ENCODE assay signal across 31 cellular contexts in the genomic region with DNA sequence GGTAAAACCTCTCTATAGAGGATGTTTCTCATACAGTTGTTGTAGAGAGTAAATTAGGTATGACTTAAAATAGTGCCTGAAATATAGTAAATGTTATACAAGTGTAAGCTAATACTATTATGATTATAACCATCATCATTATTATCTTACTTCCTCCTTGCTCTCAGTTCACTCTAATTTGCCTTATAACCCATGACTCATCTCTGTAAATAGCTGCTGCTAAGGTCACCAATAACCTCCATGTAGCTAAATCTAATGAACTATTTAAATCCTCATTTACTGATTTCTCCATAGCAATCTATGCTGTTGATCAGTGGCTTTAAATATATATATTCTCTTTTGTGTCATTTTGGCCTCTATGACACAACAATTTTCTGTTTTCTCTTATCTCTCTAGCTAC.
DNase-seq lines count a peak whose midpoint lies in the region; ATAC-seq, FAIRE-seq and TF ChIP-seq lines count a peak whose summit lies in the region.
"Had no signal": no experiment of that assay in that cellular context is flagged by ENCODE, and none has a peak within 500 bp of the region (broad histone marks: within the 10 kb centered on the region; RNA-seq: fewer than 3 reads in every experiment).

No MANE protein-coding gene starts in this region.

- no peaks in the 10 kb centered on the region for H3K27me3 ChIP-seq in Caco-2 (replicated peaks; ENCODE audit: control insufficient read depth, insufficient read depth, low read length)
- H3K27me3 ChIP-seq: BLaER1 treated with 17β-estradiol and CSF1 and Interleukin-3, amounts not matched to agents 10 nM and 100 nM; ovary; transverse colon had no signal

- intact Hi-C loops in Caco-2 (cut with micrococcal nuclease; ENCODE audit: unreplicated experiment) (no loop called here), natural killer cell (cut with micrococcal nuclease) (no loop called here)

- peak overlapping the region; percentile 1 for H3K27ac Mint-ChIP-seq in Caco-2 (ENCODE audit: unreplicated experiment)
- H3K27ac Mint-ChIP-seq in natural killer cell, result no peak overlapping the region
- H3K27ac Mint-ChIP-seq: activated CD8-positive, alpha-beta T cell treated with anti-CD3 and anti-CD28 coated beads for 36 hours; activated naive CD4-positive, alpha-beta T cell treated with anti-CD3 and anti-CD28 coated beads, Interleukin-2, amount 50 U/mL, for 24 hours; activated T-helper 17 cell treated with anti-CD3 and anti-CD28 coated beads, Interleukin-2, amount 50 U/mL, for 72 hours; T-helper 1 cell treated with Interleukin-12 subunit alpha and Interleukin-12 subunit beta and Interleukin-4 antibody, amounts not matched to agents 30 μg/mL and 1 μg/mL, for 36 hours had no signal

- H3K4me3 ChIP-seq in Caco-2 (ENCODE audit: low read depth, low read length), result no peak overlapping the region
- H3K4me3 ChIP-seq: BLaER1 treated with 17β-estradiol and CSF1 and Interleukin-3, amounts not matched to agents 10 nM and 100 nM; ovary; smooth muscle cell; transverse colon had no signal

- H3K27me3 Mint-ChIP-seq in Caco-2 (ENCODE audit: insufficient read depth, unreplicated experiment) (no peaks in the 10 kb centered on the region), natural killer cell (ENCODE audit: low read depth in 2 of 2) (no peaks in the 10 kb centered on the region)
- H3K27me3 Mint-ChIP-seq: activated CD8-positive, alpha-beta T cell treated with anti-CD3 and anti-CD28 coated beads for 36 hours; activated naive CD4-positive, alpha-beta T cell treated with anti-CD3 and anti-CD28 coated beads, Interleukin-2, amount 50 U/mL, for 24 hours; activated T-helper 17 cell treated with anti-CD3 and anti-CD28 coated beads, Interleukin-2, amount 50 U/mL, for 72 hours had no signal

- FAIRE-seq in islet of Langerhans (lab: Jason Lieb, UNC), result peak; percentile 96
- FAIRE-seq: colon, H54, HTR-8/SVneo, TTC549 had no signal

- H3K4me1 Mint-ChIP-seq in Caco-2 (ENCODE audit: low read depth, unreplicated experiment) (peaks cover 30% of the 10 kb centered on the region), natural killer cell (no peaks in the 10 kb centered on the region)
- H3K4me1 Mint-ChIP-seq: activated naive CD4-positive, alpha-beta T cell treated with anti-CD3 and anti-CD28 coated beads, Interleukin-2, amount 50 U/mL, for 24 hours; activated T-helper 17 cell treated with anti-CD3 and anti-CD28 coated beads, Interleukin-2, amount 50 U/mL, for 72 hours had no signal

- TF ChIP-seq CTCF in Caco-2 (IDR thresholded peaks at IDR 0.05; ENCODE audit: insufficient read depth in 1 of 2, low read depth in 1 of 2, low read length in 1 of 2, severe bottlenecking in 1 of 2, unreplicated experiment in 1 of 2) (no peak), natural killer cell (IDR thresholded peaks at IDR 0.05) (no peak)

- H3K9me3 Mint-ChIP-seq in Caco-2 (ENCODE audit: unreplicated experiment), result peaks cover 18% of the 10 kb centered on the region
- peaks cover 7 to 12% of the 10 kb centered on the region in 2 donors for H3K9me3 Mint-ChIP-seq in natural killer cell
- H3K9me3 Mint-ChIP-seq: activated CD8-positive, alpha-beta T cell treated with anti-CD3 and anti-CD28 coated beads for 36 hours; activated naive CD4-positive, alpha-beta T cell treated with anti-CD3 and anti-CD28 coated beads, Interleukin-2, amount 50 U/mL, for 24 hours; T-helper 1 cell treated with Interleukin-12 subunit alpha and Interleukin-12 subunit beta and Interleukin-4 antibody, amounts not matched to agents 30 μg/mL and 1 μg/mL, for 36 hours had no signal

- no peak overlapping the region for H3K4me3 Mint-ChIP-seq in Caco-2 (ENCODE audit: unreplicated experiment)
- H3K4me3 Mint-ChIP-seq in natural killer cell, result no peak overlapping the region
- H3K4me3 Mint-ChIP-seq: activated CD8-positive, alpha-beta T cell treated with anti-CD3 and anti-CD28 coated beads for 36 hours; activated naive CD4-positive, alpha-beta T cell treated with anti-CD3 and anti-CD28 coated beads, Interleukin-2, amount 50 U/mL, for 24 hours; activated T-helper 17 cell treated with anti-CD3 and anti-CD28 coated beads, Interleukin-2, amount 50 U/mL, for 72 hours; T-helper 1 cell treated with Interleukin-12 subunit alpha and Interleukin-12 subunit beta and Interleukin-4 antibody, amounts not matched to agents 30 μg/mL and 1 μg/mL, for 36 hours had no signal

- no peaks in the 10 kb centered on the region for H3K36me3 Mint-ChIP-seq in Caco-2 (ENCODE audit: insufficient read depth, unreplicated experiment)
- no peaks in the 10 kb centered on the region for H3K36me3 Mint-ChIP-seq in natural killer cell
- H3K36me3 Mint-ChIP-seq: activated naive CD4-positive, alpha-beta T cell treated with anti-CD3 and anti-CD28 coated beads, Interleukin-2, amount 50 U/mL, for 24 hours had no signal

- CTCF ChIA-PET in Caco-2 (lab: Charles Lee), result no interaction called here

- ATAC-seq in GM18867 (IDR thresholded peaks at IDR 0.05; ENCODE audit: unreplicated experiment) (peak; percentile 62), natural killer cell (no peak)
- ATAC-seq: activated CD8-positive, alpha-beta T cell treated with anti-CD3 and anti-CD28 coated beads for 36 hours; activated T-helper 17 cell treated with anti-CD3 and anti-CD28 coated beads, Interleukin-2, amount 50 U/mL, for 72 hours had no signal

- no peaks in the 10 kb centered on the region for H3K36me3 ChIP-seq in Caco-2 (ENCODE audit: control insufficient read depth, insufficient read depth, low read length)
- H3K36me3 ChIP-seq: BLaER1 treated with 17β-estradiol and CSF1 and Interleukin-3, amounts not matched to agents 10 nM and 100 nM; ovary; transverse colon had no signal

- POLR2A ChIA-PET in Caco-2 (lab: Charles Lee), result no interaction called here

- BruUV-seq in Caco-2 (replicated peaks; lab: Mats Ljungman, UMichigan), result no TSS peak

- H3K9me3 ChIP-seq in Caco-2, result no peaks in the 10 kb centered on the region; the same call in 1 of the 2 replicates
- H3K9me3 ChIP-seq: BLaER1 treated with 17β-estradiol and CSF1 and Interleukin-3, amounts not matched to agents 10 nM and 100 nM; ovary; transverse colon had no signal

- DNase-seq in Caco-2 (no peak), NCI-H69 (lab: John Stamatoyannopoulos, UW) (peak; percentile 52), natural killer cell (no peak), cerebellum (ENCODE audit: low spot score) (no peak), NCI-H146 treated with DMSO at 0.1 percent for 48 hours (lab: John Stamatoyannopoulos, UW; ENCODE audit: unreplicated experiment) (no peak)
- DNase-seq: activated CD4-positive, alpha-beta T cell treated with anti-CD3 and anti-CD28 coated beads for 1 hour; activated CD8-positive, alpha-beta T cell treated with anti-CD3 and anti-CD28 coated beads for 36 hours; amygdala; effector CD8-positive, alpha-beta T cell; head of caudate nucleus; KBM-7; mammary epithelial cell; MM.1S; NCI-H146; NCI-H510A treated with DMSO at 0.1 percent for 48 hours; ovary; retina; RPMI8226; stimulated activated CD4-positive, alpha-beta T cell treated with anti-CD3 and anti-CD28 coated beads, Interleukin-1b, Interleukin-23, amount 100 ng/mL, for 48 hours; transverse colon had no signal

- peaks cover 56% of the 10 kb centered on the region for H3K4me1 ChIP-seq in Caco-2
- H3K4me1 ChIP-seq: transverse colon had no signal
